In the genomic region with DNA sequence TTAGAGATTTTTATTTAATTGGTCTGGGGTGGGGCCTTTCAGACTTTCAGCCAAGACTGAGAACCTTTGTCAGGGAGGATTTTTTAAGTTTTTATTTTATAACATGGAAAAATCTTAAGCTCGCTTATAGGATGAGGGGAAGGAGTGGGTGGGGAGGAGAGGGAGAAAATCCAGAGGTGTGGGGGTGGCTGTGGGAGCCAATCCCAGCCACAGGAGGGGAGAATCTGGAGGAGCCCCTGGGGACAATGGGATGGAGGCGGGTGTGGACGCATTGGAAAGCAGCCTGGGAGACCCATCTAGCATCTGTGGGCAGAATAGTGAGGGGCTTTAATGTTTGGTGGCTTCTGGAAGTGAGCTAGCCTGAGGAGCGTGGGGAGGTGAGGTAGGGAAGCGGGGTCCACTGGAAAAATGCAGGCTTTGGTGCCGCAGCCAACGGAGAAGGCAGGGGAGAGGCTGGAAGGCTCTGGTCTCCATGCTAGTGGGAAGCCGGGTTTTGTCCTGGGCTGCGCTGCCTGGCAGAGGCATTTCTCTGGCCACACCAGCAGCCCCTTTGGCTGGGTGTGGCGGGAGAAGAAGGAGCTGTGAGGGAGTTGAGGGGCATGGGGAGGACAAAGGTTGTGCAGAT, we compare ENCODE assay signal across 1 cellular context.
TF ChIP-seq lines count a peak whose summit lies in the region.

No MANE protein-coding gene starts in this region.

TF ChIP-seq in H1, 55 proteins besides CTCF, POLR2A, EP300 and RAD21:
- TF ChIP-seq TCF12 (IDR thresholded peaks at IDR 0.05; ENCODE audit: low read depth, low read length) (no peak), HDAC2 (IDR thresholded peaks at IDR 0.05; ENCODE audit: borderline replicate concordance in 1 of 2, low read depth in 2 of 2, low read length in 2 of 2) (no peak), FOSL1 (IDR thresholded peaks at IDR 0.05; ENCODE audit: insufficient read depth, low read depth, low read length) (no peak), SP4 (IDR thresholded peaks at IDR 0.05; ENCODE audit: low read length) (no peak), HDAC6 (IDR thresholded peaks at IDR 0.05; ENCODE audit: low read depth, low read length) (no peak), CHD1 (IDR thresholded peaks at IDR 0.05; ENCODE audit: low read depth, low read length) (no peak), BRCA1 (IDR thresholded peaks at IDR 0.05; ENCODE audit: low read depth, low read length) (no peak)
- TF ChIP-seq, protein P1, sequence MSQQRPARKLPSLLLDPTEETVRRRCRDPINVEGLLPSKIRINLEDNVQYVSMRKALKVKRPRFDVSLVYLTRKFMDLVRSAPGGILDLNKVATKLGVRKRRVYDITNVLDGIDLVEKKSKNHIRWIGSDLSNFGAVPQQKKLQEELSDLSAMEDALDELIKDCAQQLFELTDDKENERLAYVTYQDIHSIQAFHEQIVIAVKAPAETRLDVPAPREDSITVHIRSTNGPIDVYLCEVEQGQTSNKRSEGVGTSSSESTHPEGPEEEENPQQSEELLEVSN (IDR thresholded peaks at IDR 0.05) = peak; percentile 43; the same call in 1 of the 2 replicates
TF ChIP-seq in H1: peak in this region for 1.
